8 cellular contexts compared by ENCODE assay signal in the genomic region with DNA sequence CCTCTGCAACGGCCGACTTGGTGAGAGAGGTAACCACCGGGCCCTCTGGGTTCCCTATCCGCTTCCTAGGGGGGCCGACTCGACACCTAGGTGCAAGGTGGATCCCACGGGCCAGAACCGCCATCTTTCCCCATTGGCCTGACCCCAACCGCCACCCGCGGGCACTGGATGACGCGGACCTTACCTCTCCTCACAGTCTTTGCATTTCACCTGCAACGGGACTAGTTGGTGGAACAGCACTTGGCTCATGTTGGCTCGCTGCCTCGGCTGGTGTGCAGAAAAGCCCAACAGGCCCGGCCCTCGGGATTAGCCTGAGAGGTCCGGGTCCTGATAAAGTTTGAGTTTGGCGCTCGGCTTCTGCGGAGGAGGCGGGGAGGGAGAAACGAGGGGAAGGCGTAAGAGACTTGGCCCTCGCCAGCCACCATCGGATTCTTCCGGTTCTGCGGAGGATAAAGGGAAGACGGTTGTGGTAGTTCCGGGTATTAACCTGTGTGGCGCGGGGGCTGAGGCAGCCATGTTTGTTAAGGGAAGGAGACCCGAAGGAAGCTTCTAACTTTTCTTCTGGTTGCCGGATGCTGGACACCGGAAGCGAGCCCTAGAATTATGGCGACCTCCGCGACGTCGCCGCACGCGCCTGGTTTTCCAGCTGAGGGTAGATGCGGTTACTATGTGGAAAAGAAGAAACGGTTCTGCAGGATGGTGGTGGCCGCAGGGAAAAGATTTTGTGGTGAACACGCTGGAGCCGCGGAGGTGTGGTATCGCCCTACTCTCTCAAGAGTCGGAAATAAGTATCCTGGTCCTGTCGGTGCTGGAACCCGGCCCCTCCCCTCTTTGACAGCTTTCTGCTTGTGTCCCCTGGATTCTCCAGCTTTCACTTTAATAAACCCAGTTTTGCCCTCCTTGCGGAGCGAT. TPM values are rescaled to one million over a fixed set of nuclear protein-coding genes. Genes with fewer than 3 reads are reported as not detected.
A peak's percentile ranks its signal among the peaks of the same experiment; 100 is the strongest.
DNase-seq lines count a peak whose midpoint lies in the region; ATAC-seq and TF ChIP-seq lines count a peak whose summit lies in the region.

A gene with protein sequence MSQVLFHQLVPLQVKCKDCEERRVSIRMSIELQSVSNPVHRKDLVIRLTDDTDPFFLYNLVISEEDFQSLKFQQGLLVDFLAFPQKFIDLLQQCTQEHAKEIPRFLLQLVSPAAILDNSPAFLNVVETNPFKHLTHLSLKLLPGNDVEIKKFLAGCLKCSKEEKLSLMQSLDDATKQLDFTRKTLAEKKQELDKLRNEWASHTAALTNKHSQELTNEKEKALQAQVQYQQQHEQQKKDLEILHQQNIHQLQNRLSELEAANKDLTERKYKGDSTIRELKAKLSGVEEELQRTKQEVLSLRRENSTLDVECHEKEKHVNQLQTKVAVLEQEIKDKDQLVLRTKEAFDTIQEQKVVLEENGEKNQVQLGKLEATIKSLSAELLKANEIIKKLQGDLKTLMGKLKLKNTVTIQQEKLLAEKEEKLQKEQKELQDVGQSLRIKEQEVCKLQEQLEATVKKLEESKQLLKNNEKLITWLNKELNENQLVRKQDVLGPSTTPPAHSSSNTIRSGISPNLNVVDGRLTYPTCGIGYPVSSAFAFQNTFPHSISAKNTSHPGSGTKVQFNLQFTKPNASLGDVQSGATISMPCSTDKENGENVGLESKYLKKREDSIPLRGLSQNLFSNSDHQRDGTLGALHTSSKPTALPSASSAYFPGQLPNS (minus strand): TSS at position 365 of the 912 bp plus-strand sequence. CDS start 116 bp downstream, at position 249.
TRMT13 (plus strand) TSS at position 598 of the 912 bp plus-strand sequence; CDS start at position 604, 6 bp downstream.

- H2AFZ ChIP-seq in SU-DHL-6 (ENCODE audit: low read depth, low read length, severe bottlenecking) = peak within 1 kb of the TSS; percentile 95

- H3K4me2 ChIP-seq in SU-DHL-6 (ENCODE audit: low read depth, low read length, poor library complexity, severe bottlenecking) = peak within 1 kb of the TSS; percentile 93

- H3K27ac Mint-ChIP-seq in activated naive CD8-positive, alpha-beta T cell treated with anti-CD3 and anti-CD28 coated beads, Interleukin-2, amount 10 ng/mL, durations not matched to agents 7 days and 5 days = peak within 1 kb of the TSS; percentile 94

- peaks cover 77% of the 10 kb centered on the region for H3K79me2 ChIP-seq in SU-DHL-6 (ENCODE audit: insufficient read depth, low read length)

- no peaks in the 10 kb centered on the region for H3K27me3 Mint-ChIP-seq in activated naive CD8-positive, alpha-beta T cell treated with anti-CD3 and anti-CD28 coated beads, Interleukin-2, amount 10 ng/mL, durations not matched to agents 7 days and 5 days

- ATAC-seq in HG02678 (IDR thresholded peaks at IDR 0.05; ENCODE audit: unreplicated experiment) (peak; percentile 91), Right ventricle myocardium inferior (peak; percentile 100)
- ATAC-seq in activated naive CD8-positive, alpha-beta T cell treated with anti-CD3 and anti-CD28 coated beads, Interleukin-2, amount 10 ng/mL, durations not matched to agents 7 days and 5 days (ENCODE audit: low read depth) = peak; percentile 94

- H3K4me3 ChIP-seq in SU-DHL-6 (ENCODE audit: insufficient read depth, low read length, poor library complexity, severe bottlenecking) (peak within 1 kb of the TSS; percentile 88), ovary (peak within 1 kb of the TSS; percentile 87), tibial artery (peak within 1 kb of the TSS; percentile 67 to 90)

- peaks cover 4% of the 10 kb centered on the region for H3K36me3 Mint-ChIP-seq in activated naive CD8-positive, alpha-beta T cell treated with anti-CD3 and anti-CD28 coated beads, Interleukin-2, amount 10 ng/mL, durations not matched to agents 7 days and 5 days

- no peak for TF ChIP-seq EP300 in ovary (IDR thresholded peaks at IDR 0.05)

- POLR2A ChIA-PET in activated naive CD8-positive, alpha-beta T cell treated with anti-CD3 and anti-CD28 coated beads, Interleukin-2, amount 10 ng/mL, durations not matched to agents 7 days and 5 days (lab: Charles Lee) = interaction anchor here (0.6 to 1.3 kb wide), 7 partner anchors 94 to 828 kb away, joined by 3 to 10 read pairs (median 6); partner anchors contain the start of genes AGL, DBT and SLC35A3

- intact Hi-C loops in Right ventricle myocardium inferior (cut with DNase I) = loop anchor here (5.0 to 10.0 kb wide), 3 partner anchors 134 to 762 kb away; partner anchors contain the start of genes EXTL2, RTCA and SLC30A7
- intact Hi-C loops in ovary (cut with DNase I) = no loop called here
- intact Hi-C loops in tibial artery (cut with DNase I; ENCODE audit: low total_unique reads) = no loop called here

- H3K27ac ChIP-seq in SU-DHL-6 (ENCODE audit: low read depth, low read length) (peak within 1 kb of the TSS; percentile 73), ovary (peak within 1 kb of the TSS in 1 of 2 donors; percentile 31), tibial artery (peak within 1 kb of the TSS; percentile 58 to 67)

- DNase-seq in NCI-H128 (lab: John Stamatoyannopoulos, UW; ENCODE audit: unreplicated experiment) (peak; percentile 91), Right ventricle myocardium inferior (ENCODE audit: missing footprints) (peak; percentile 98), ovary (peak; percentile 94 to 96 (median 95)), tibial artery (peak; percentile 97 to 98)
- DNase-seq in activated naive CD8-positive, alpha-beta T cell treated with anti-CD3 and anti-CD28 coated beads, Interleukin-2, amount 10 ng/mL, durations not matched to agents 7 days and 5 days = peak; percentile 89

- H3K4me1 Mint-ChIP-seq in activated naive CD8-positive, alpha-beta T cell treated with anti-CD3 and anti-CD28 coated beads, Interleukin-2, amount 10 ng/mL, durations not matched to agents 7 days and 5 days = peaks cover 33% of the 10 kb centered on the region

- H3F3A ChIP-seq in SU-DHL-6 (ENCODE audit: insufficient read depth) = no peaks in the 10 kb centered on the region; the same call in 1 of the 2 replicates

- H3K36me3 ChIP-seq in SU-DHL-6 (ENCODE audit: low read length) (peaks cover 6% of the 10 kb centered on the region; the same call in 1 of the 2 replicates), ovary (no peaks in the 10 kb centered on the region), tibial artery (peaks cover 8 to 12% (median 10%) of the 10 kb centered on the region in 3 donors)

- H3K27me3 ChIP-seq in SU-DHL-6 (ENCODE audit: low read length) (no peaks in the 10 kb centered on the region), ovary (no peaks in the 10 kb centered on the region), tibial artery (no peaks in the 10 kb centered on the region)

- no peaks in the 10 kb centered on the region for H4K20me1 ChIP-seq in SU-DHL-6 (ENCODE audit: low read depth, low read length)

- H3K9me3 Mint-ChIP-seq in activated naive CD8-positive, alpha-beta T cell treated with anti-CD3 and anti-CD28 coated beads, Interleukin-2, amount 10 ng/mL, durations not matched to agents 7 days and 5 days = no peaks in the 10 kb centered on the region

- no peaks in the 10 kb centered on the region for H3K9me2 ChIP-seq in SU-DHL-6 (replicated peaks; ENCODE audit: insufficient read depth, low read length)

- TF ChIP-seq POLR2A in GM10847 (IDR thresholded peaks at IDR 0.05; ENCODE audit: extremely low read depth, insufficient read length) (peak; percentile 52), ovary (IDR thresholded peaks at IDR 0.05) (no peak)

- H3K9ac ChIP-seq in SU-DHL-6 (ENCODE audit: low read length) = peak within 1 kb of the TSS; percentile 88

- WGBS in ovary, 3 donors = 0% methylated on average over 57 of the region's 57 CpGs

- TF ChIP-seq CTCF in SU-DHL-6 (IDR thresholded peaks at IDR 0.05; ENCODE audit: insufficient read depth, low read length, poor library complexity, severe bottlenecking) = no peak
- TF ChIP-seq CTCF in ovary (IDR thresholded peaks at IDR 0.05) = peak in 2 of 3 donors; percentile 19 to 20
- TF ChIP-seq CTCF in tibial artery (IDR thresholded peaks at IDR 0.05) = peak in 1 of 2 experiments; percentile 45

- H3K9me3 ChIP-seq in SU-DHL-6 (ENCODE audit: insufficient read depth, low read length) (no peaks in the 10 kb centered on the region), ovary (no peaks in the 10 kb centered on the region), tibial artery (no peaks in the 10 kb centered on the region)

- H3K4me3 Mint-ChIP-seq in activated naive CD8-positive, alpha-beta T cell treated with anti-CD3 and anti-CD28 coated beads, Interleukin-2, amount 10 ng/mL, durations not matched to agents 7 days and 5 days = peak within 1 kb of the TSS; percentile 96

- H3K4me1 ChIP-seq in ovary (ENCODE audit: insufficient read depth) (peaks cover 3% of the 10 kb centered on the region), tibial artery (peaks cover 0 to 26% (median 17%) of the 10 kb centered on the region in 4 donors)

RNA-seq across cellular contexts. Expression of the first gene that starts in this region (rescaled TPM):
- total RNA-seq in activated naive CD8-positive, alpha-beta T cell treated with anti-CD3 and anti-CD28 coated beads, Interleukin-2, amount 10 ng/mL, durations not matched to agents 7 days and 5 days = 10 to 100 TPM; 11.8 to 13.6 TPM
- 2.2 TPM for total RNA-seq in Right ventricle myocardium inferior
- 1 to 10 TPM; 2.0 to 3.6 (median 3.1) TPM for total RNA-seq in ovary
- polyA plus RNA-seq in ovary = 1 to 10 TPM; 1.7 to 2.4 TPM

RNA-seq across cellular contexts. Expression of gene TRMT13, which starts in this region (rescaled TPM):
- 10 to 100 TPM; 29.8 to 32.8 TPM for total RNA-seq in activated naive CD8-positive, alpha-beta T cell treated with anti-CD3 and anti-CD28 coated beads, Interleukin-2, amount 10 ng/mL, durations not matched to agents 7 days and 5 days
- 6.6 TPM for total RNA-seq in Right ventricle myocardium inferior
- 10 to 100 TPM; 10.5 to 23.3 (median 16.4) TPM for total RNA-seq in ovary
- 10 to 100 TPM in 1 of 2 donors, 1 to 10 TPM in 1; 10.0 to 16.8 TPM for polyA plus RNA-seq in ovary
